28 cellular contexts compared by ENCODE assay signal in genomic region chr10:124345521-124345920, GRCh38.
"Had no signal": no experiment of that assay in that cellular context is flagged by ENCODE, and none has a peak within 500 bp of the region (broad histone marks: within the 10 kb centered on the region; RNA-seq: fewer than 3 reads in every experiment).

No MANE protein-coding gene starts in this region.

- H3K4me1 ChIP-seq: pancreas, psoas muscle, right atrium auricular region had no signal

- H3K27me3 Mint-ChIP-seq: activated naive CD4-positive, alpha-beta T cell treated with anti-CD3 and anti-CD28 coated beads, Interleukin-2, amount 50 U/mL, for 24 hours; activated naive CD8-positive, alpha-beta T cell treated with anti-CD3 and anti-CD28 coated beads, Interleukin-2, amount 50 U/mL, for 24 hours; stimulated activated naive B cell treated with anti-CD40 and anti-IgM and Interleukin-4, amounts not matched to agents 10 μg/mL and 1 μg/mL and 100 μg/mL, for 72 hours had no signal

- H3K27me3 ChIP-seq: pancreas, right atrium auricular region, suprapubic skin, tibial artery had no signal

- H3K9me3 Mint-ChIP-seq: activated naive CD4-positive, alpha-beta T cell treated with anti-CD3 and anti-CD28 coated beads, Interleukin-2, amount 50 U/mL, for 24 hours; activated naive CD8-positive, alpha-beta T cell treated with anti-CD3 and anti-CD28 coated beads, Interleukin-2, amount 50 U/mL, for 24 hours; activated T-helper 1 cell treated with anti-CD3 and anti-CD28 coated beads, Interleukin-12 subunit alpha, Interleukin-12 subunit beta, Interleukin-2, Interleukin-4 antibody, amounts not matched to agents 30 ng/mL and 10 ng/mL and 1 ng/mL, durations not matched to agents 14 hours and 24 hours and 36 hours; dendritic cell treated with granulocyte-macrophage colony-stimulating factor and Interleukin-4, amounts not matched to agents 40 ng/mL and 50 ng/mL, for 4 days; mesothelial cell of epicardium; naive B cell; stimulated activated naive B cell treated with anti-CD40 and anti-IgM and Interleukin-4, amounts not matched to agents 10 μg/mL and 1 μg/mL and 100 μg/mL, for 72 hours had no signal

- DNase-seq: activated CD8-positive, alpha-beta T cell treated with anti-CD3 and anti-CD28 coated beads, Interleukin-2, amount 10 ng/mL, durations not matched to agents 7 days and 5 days; activated gamma-delta T cell treated with Interleukin-2 at 50 U/mL for 16 hours; activated naive CD8-positive, alpha-beta T cell treated with anti-CD3 and anti-CD28 coated beads, Interleukin-2, amount 50 U/mL, for 24 hours; amygdala; central memory CD4-positive, alpha-beta T cell; effector CD4-positive, alpha-beta T cell; esophagus squamous epithelium; islet precursor cell; left ventricle myocardium superior; naive B cell; nephron progenitor cell; nucleus accumbens; psoas muscle; stimulated activated CD4-positive, alpha-beta T cell treated with anti-CD3 and anti-CD28 coated beads, Interleukin-15, amount 100 ng/mL, for 24 hours; stimulated activated CD4-positive, alpha-beta T cell treated with anti-CD3 and anti-CD28 coated beads, Interleukin-2, amount 100 ng/mL, for 24 hours; stimulated activated naive B cell treated with anti-CD40 and anti-IgM and Interleukin-4, amounts not matched to agents 10 μg/mL and 1 μg/mL and 100 μg/mL, for 72 hours; T-helper 2 cell had no signal

- H3K4me3 Mint-ChIP-seq: activated CD8-positive, alpha-beta T cell treated with anti-CD3 and anti-CD28 coated beads, Interleukin-2, amount 10 ng/mL, durations not matched to agents 7 days and 5 days; activated naive CD4-positive, alpha-beta T cell treated with anti-CD3 and anti-CD28 coated beads, Interleukin-2, amount 50 U/mL, for 24 hours; activated naive CD8-positive, alpha-beta T cell treated with anti-CD3 and anti-CD28 coated beads, Interleukin-2, amount 50 U/mL, for 24 hours; activated T-helper 1 cell treated with anti-CD3 and anti-CD28 coated beads, Interleukin-12 subunit alpha, Interleukin-12 subunit beta, Interleukin-2, Interleukin-4 antibody, amounts not matched to agents 30 ng/mL and 10 ng/mL and 1 ng/mL, durations not matched to agents 14 hours and 24 hours and 36 hours; dendritic cell treated with granulocyte-macrophage colony-stimulating factor and Interleukin-4, amounts not matched to agents 40 ng/mL and 50 ng/mL, for 4 days; mesothelial cell of epicardium; naive B cell; nephron progenitor cell; stimulated activated naive B cell treated with anti-CD40 and anti-IgM and Interleukin-4, amounts not matched to agents 10 μg/mL and 1 μg/mL and 100 μg/mL, for 72 hours had no signal

- H3K36me3 ChIP-seq: esophagus squamous epithelium, pancreas, right atrium auricular region, suprapubic skin, tibial artery had no signal

- H3K4me2 ChIP-seq: smooth muscle cell had no signal

- H3K4me3 ChIP-seq: esophagus squamous epithelium, pancreas, psoas muscle, right atrium auricular region, smooth muscle cell, suprapubic skin, tibial artery had no signal

- ATAC-seq: activated CD8-positive, alpha-beta T cell treated with anti-CD3 and anti-CD28 coated beads, Interleukin-2, amount 10 ng/mL, durations not matched to agents 7 days and 5 days; activated naive CD8-positive, alpha-beta T cell treated with anti-CD3 and anti-CD28 coated beads, Interleukin-2, amount 50 U/mL, for 24 hours; left ventricle myocardium superior; pancreas; psoas muscle; SK-N-SH treated with all-trans-retinoic acid at 6 μM for 48 hours; stimulated activated naive B cell treated with anti-CD40 and anti-IgM and Interleukin-4, amounts not matched to agents 10 μg/mL and 1 μg/mL and 100 μg/mL, for 72 hours had no signal

- H3K27ac ChIP-seq: epithelial cell of prostate, esophagus squamous epithelium, pancreas, psoas muscle, right atrium auricular region, suprapubic skin, tibial artery had no signal

- H3K36me3 Mint-ChIP-seq: activated naive CD4-positive, alpha-beta T cell treated with anti-CD3 and anti-CD28 coated beads, Interleukin-2, amount 50 U/mL, for 24 hours; mesothelial cell of epicardium; naive B cell; stimulated activated naive B cell treated with anti-CD40 and anti-IgM and Interleukin-4, amounts not matched to agents 10 μg/mL and 1 μg/mL and 100 μg/mL, for 72 hours had no signal

- H3K9me3 ChIP-seq: esophagus squamous epithelium, pancreas, psoas muscle, right atrium auricular region, suprapubic skin, tibial artery had no signal

- H3K27ac Mint-ChIP-seq: activated CD8-positive, alpha-beta T cell treated with anti-CD3 and anti-CD28 coated beads, Interleukin-2, amount 10 ng/mL, durations not matched to agents 7 days and 5 days; activated naive CD4-positive, alpha-beta T cell treated with anti-CD3 and anti-CD28 coated beads, Interleukin-2, amount 50 U/mL, for 24 hours; activated naive CD8-positive, alpha-beta T cell treated with anti-CD3 and anti-CD28 coated beads, Interleukin-2, amount 50 U/mL, for 24 hours; activated T-helper 1 cell treated with anti-CD3 and anti-CD28 coated beads, Interleukin-12 subunit alpha, Interleukin-12 subunit beta, Interleukin-2, Interleukin-4 antibody, amounts not matched to agents 30 ng/mL and 10 ng/mL and 1 ng/mL, durations not matched to agents 14 hours and 24 hours and 36 hours; dendritic cell treated with granulocyte-macrophage colony-stimulating factor and Interleukin-4, amounts not matched to agents 40 ng/mL and 50 ng/mL, for 4 days; mesothelial cell of epicardium; nephron progenitor cell; stimulated activated naive B cell treated with anti-CD40 and anti-IgM and Interleukin-4, amounts not matched to agents 10 μg/mL and 1 μg/mL and 100 μg/mL, for 72 hours had no signal
